16 cellular contexts compared by ENCODE assay signal in genomic region chr7:3533040-3533439, GRCh38.
A peak's percentile ranks its signal among the peaks of the same experiment; 100 is the strongest.
DNase-seq lines count a peak whose midpoint lies in the region; ATAC-seq and TF ChIP-seq lines count a peak whose summit lies in the region.
"Had no signal": no experiment of that assay in that cellular context is flagged by ENCODE, and none has a peak within 500 bp of the region (broad histone marks: within the 10 kb centered on the region; RNA-seq: fewer than 3 reads in every experiment).

No MANE protein-coding gene starts in this region.

- WGBS in SK-N-SH (ENCODE audit: low lambda C conversion rate): 68% methylated on average over 1 of the region's 1 CpG
- WGBS in upper lobe of left lung, 2 donors: 40 to 86% methylated on average over 1 of the region's 1 CpG

- no peaks in the 10 kb centered on the region for H3K36me3 ChIP-seq in SK-N-SH (replicated peaks in 1 of 2; ENCODE audit: control insufficient read depth in 1 of 2, insufficient read depth in 2 of 2, low read length in 1 of 2)
- H3K36me3 ChIP-seq in endocrine pancreas (ENCODE audit: control insufficient read depth, insufficient read depth, low read length): no peaks in the 10 kb centered on the region
- H3K36me3 ChIP-seq in upper lobe of left lung: no peaks in the 10 kb centered on the region
- H3K36me3 ChIP-seq: BLaER1 treated with 17β-estradiol and CSF1 and Interleukin-3, amounts not matched to agents 10 nM and 100 nM had no signal

- H3K4me2 ChIP-seq in SK-N-SH: no peak overlapping the region
- H3K4me2 ChIP-seq: BLaER1 treated with 17β-estradiol and CSF1 and Interleukin-3, amounts not matched to agents 10 nM and 100 nM; GM23338 had no signal

- H3K9me2 ChIP-seq in SK-N-SH: no peaks in the 10 kb centered on the region

- CTCF ChIA-PET in SK-N-SH (lab: Yijun Ruan, JAX): interaction anchor here (1.3 kb wide), 1 partner anchor 9 kb away, joined by 3 read pairs; no protein-coding TSS in a partner anchor

- DNase-seq in NCI-H2171 treated with DMSO at 0.1 percent for 48 hours (lab: John Stamatoyannopoulos, UW): peak; percentile 26
- no peak for DNase-seq in NCI-H2171 (lab: John Stamatoyannopoulos, UW)
- peak; percentile 64 for DNase-seq in NCI-H82 (lab: John Stamatoyannopoulos, UW)
- DNase-seq in SK-N-SH: no peak
- DNase-seq in upper lobe of left lung: no peak
- no peak for DNase-seq in T-helper 2 cell
- DNase-seq: 8988T; ACHN; CD4-positive, CD25-positive, alpha-beta regulatory T cell; DMS79; H9 had no signal

- no peak overlapping the region for H2AFZ ChIP-seq in SK-N-SH (ENCODE audit: low read depth)
- H2AFZ ChIP-seq: GM23338 had no signal

- no peak for ATAC-seq in upper lobe of left lung (ENCODE audit: low FRiP score in 2 of 2)
- no peak for ATAC-seq in GM18502 (IDR thresholded peaks at IDR 0.05; ENCODE audit: poor library complexity, unreplicated experiment)
- ATAC-seq: GM12878, GM23338 had no signal

- no peak overlapping the region for H3K4me3 ChIP-seq in SK-N-SH (ENCODE audit: low read depth in 2 of 2, low read length in 1 of 2)
- peak overlapping the region; percentile 64 for H3K4me3 ChIP-seq in endocrine pancreas (ENCODE audit: control insufficient read depth, insufficient read depth, low read length)
- H3K4me3 ChIP-seq in upper lobe of left lung: no peak overlapping the region
- H3K4me3 ChIP-seq: BLaER1 treated with 17β-estradiol and CSF1 and Interleukin-3, amounts not matched to agents 10 nM and 100 nM; GM12878; GM23338 had no signal

- no peaks in the 10 kb centered on the region for H3K9me3 ChIP-seq in SK-N-SH
- no peaks in the 10 kb centered on the region for H3K9me3 ChIP-seq in endocrine pancreas (ENCODE audit: control insufficient read depth, low read length)
- no peaks in the 10 kb centered on the region for H3K9me3 ChIP-seq in upper lobe of left lung
- H3K9me3 ChIP-seq: BLaER1 treated with 17β-estradiol and CSF1 and Interleukin-3, amounts not matched to agents 10 nM and 100 nM had no signal

- no peak overlapping the region for H3K9ac ChIP-seq in SK-N-SH
- no peak overlapping the region for H3K9ac ChIP-seq in endocrine pancreas (ENCODE audit: control insufficient read depth, insufficient read depth, low read length)
- H3K9ac ChIP-seq: BLaER1 treated with 17β-estradiol and CSF1 and Interleukin-3, amounts not matched to agents 10 nM and 100 nM had no signal

- no peak for TF ChIP-seq POLR2A in upper lobe of left lung (IDR thresholded peaks at IDR 0.05)

- no peaks in the 10 kb centered on the region for H3F3A ChIP-seq in SK-N-SH (replicated peaks; ENCODE audit: insufficient read depth)

- H3K27ac ChIP-seq in SK-N-SH (ENCODE audit: low read depth in 2 of 2, low read length in 1 of 2): no peak overlapping the region
- no peak overlapping the region for H3K27ac ChIP-seq in upper lobe of left lung
- H3K27ac ChIP-seq: BLaER1 treated with 17β-estradiol and CSF1 and Interleukin-3, amounts not matched to agents 10 nM and 100 nM had no signal

- H3K4me1 ChIP-seq in SK-N-SH (ENCODE audit: control insufficient read depth in 1 of 2, insufficient read depth in 2 of 2, low read depth in 1 of 2, low read length in 1 of 2) (peaks cover 0 to 3% of the 10 kb centered on the region in 2 experiments; a peak in 1 of 4 replicates), endocrine pancreas (ENCODE audit: control insufficient read depth, insufficient read depth, low read length) (peaks cover 33% of the 10 kb centered on the region), upper lobe of left lung (no peaks in the 10 kb centered on the region)

- H3K79me2 ChIP-seq in SK-N-SH (ENCODE audit: insufficient read depth): no peaks in the 10 kb centered on the region

- TF ChIP-seq CTCF in SK-N-SH (IDR thresholded peaks at IDR 0.05) (no peak), upper lobe of left lung (IDR thresholded peaks at IDR 0.05) (no peak)

- TF ChIP-seq RAD21 in SK-N-SH (IDR thresholded peaks at IDR 0.05; ENCODE audit: low read length): no peak

- no peaks in the 10 kb centered on the region for H4K20me1 ChIP-seq in SK-N-SH (ENCODE audit: insufficient read depth)
- H4K20me1 ChIP-seq: BLaER1 treated with 17β-estradiol and CSF1 and Interleukin-3, amounts not matched to agents 10 nM and 100 nM had no signal

- POLR2A ChIA-PET in SK-N-SH (lab: Yijun Ruan, JAX): no interaction called here

- no peak for TF ChIP-seq EP300 in SK-N-SH (IDR thresholded peaks at IDR 0.05; ENCODE audit: borderline replicate concordance in 1 of 2, low read depth in 1 of 2, low read length in 1 of 2)
- no peak for TF ChIP-seq EP300 in upper lobe of left lung (IDR thresholded peaks at IDR 0.05)

- H3K27me3 ChIP-seq in SK-N-SH (ENCODE audit: insufficient read depth) (no peaks in the 10 kb centered on the region), endocrine pancreas (ENCODE audit: control insufficient read depth, insufficient read depth, low read length) (no peaks in the 10 kb centered on the region), upper lobe of left lung (no peaks in the 10 kb centered on the region)
- H3K27me3 ChIP-seq: BLaER1 treated with 17β-estradiol and CSF1 and Interleukin-3, amounts not matched to agents 10 nM and 100 nM had no signal

TF ChIP-seq in SK-N-SH, 30 proteins besides CTCF, POLR2A, EP300 and RAD21:
- TF ChIP-seq TCF12 (IDR thresholded peaks at IDR 0.05) (no peak), ELF1 (IDR thresholded peaks at IDR 0.05) (no peak), GATA2 (CRISPR knock-in tag; IDR thresholded peaks at IDR 0.05) (peak; percentile 39), MAX (IDR thresholded peaks at IDR 0.05; ENCODE audit: low read depth) (no peak), MXI1 (IDR thresholded peaks at IDR 0.05; ENCODE audit: low read depth, low read length) (no peak)

Comparison
In these comparisons a context has a peak if more than half of its experiments do, and no peak if none do; other contexts are left out.
1. DNase-seq: peak in NCI-H2171 treated with DMSO at 0.1 percent for 48 hours (single experiment) and NCI-H82 (single experiment); none in NCI-H2171 (single experiment), SK-N-SH (single experiment), upper lobe of left lung (0 of 2) and T-helper 2 cell (0 of 5).